Comparison of ENCODE assay signal across 20 cellular contexts in the genomic region with DNA sequence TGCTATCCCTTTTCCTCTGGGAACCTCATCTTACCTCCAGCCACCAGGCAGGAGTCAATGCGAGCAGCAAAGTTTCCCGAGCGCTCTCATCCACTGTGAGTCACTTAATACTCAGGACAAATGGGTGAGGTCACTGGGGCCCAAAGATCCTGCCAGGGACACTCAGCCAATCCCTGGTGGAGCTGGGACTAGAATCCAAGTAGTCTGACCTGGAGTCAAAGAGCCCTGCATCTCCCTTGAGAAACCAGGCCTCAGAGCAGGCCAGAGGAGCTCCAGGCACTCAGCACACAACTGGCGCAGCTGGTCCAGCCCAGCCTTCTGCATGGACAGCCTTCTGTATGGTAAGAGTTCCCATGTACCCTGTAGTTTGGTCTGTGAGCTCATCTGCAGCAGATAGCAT.
DNase-seq lines count a peak whose midpoint lies in the region; ATAC-seq lines count a peak whose summit lies in the region.
"Had no signal": no experiment of that assay in that cellular context is flagged by ENCODE, and none has a peak within 500 bp of the region (broad histone marks: within the 10 kb centered on the region; RNA-seq: fewer than 3 reads in every experiment).

No MANE protein-coding gene starts in this region.

- POLR2A ChIA-PET in T-cell (lab: Charles Lee) = no interaction called here

- ATAC-seq in T-cell (replicated peaks in 1 of 4) = no peak
- no peak for ATAC-seq in activated CD8-positive, alpha-beta memory T cell treated with anti-CD3 and anti-CD28 coated beads, Interleukin-2, amount 10 ng/mL, durations not matched to agents 7 days and 5 days
- ATAC-seq: activated CD4-positive, CD25-positive, alpha-beta regulatory T cell treated with anti-CD3 and anti-CD28 coated beads, Interleukin-2, amount 50 U/mL, for 24 hours; GM23338; K562 had no signal

- no peaks in the 10 kb centered on the region for H3K36me3 Mint-ChIP-seq in T-cell
- H3K36me3 Mint-ChIP-seq in activated CD8-positive, alpha-beta memory T cell treated with anti-CD3 and anti-CD28 coated beads, Interleukin-2, amount 10 ng/mL, durations not matched to agents 7 days and 5 days = no peaks in the 10 kb centered on the region

- H3K9me3 Mint-ChIP-seq in T-cell = no peaks in the 10 kb centered on the region
- H3K9me3 Mint-ChIP-seq in activated CD8-positive, alpha-beta memory T cell treated with anti-CD3 and anti-CD28 coated beads, Interleukin-2, amount 10 ng/mL, durations not matched to agents 7 days and 5 days (ENCODE audit: low read depth) = no peaks in the 10 kb centered on the region
- H3K9me3 Mint-ChIP-seq: activated T-cell treated with anti-CD3 and anti-CD28 coated beads, Interleukin-2, amount 50 U/mL, for 24 hours; GM23338 had no signal

- H3K27me3 Mint-ChIP-seq in T-cell = peaks cover 0 to 7% of the 10 kb centered on the region in 2 donors
- H3K27me3 Mint-ChIP-seq in activated CD8-positive, alpha-beta memory T cell treated with anti-CD3 and anti-CD28 coated beads, Interleukin-2, amount 10 ng/mL, durations not matched to agents 7 days and 5 days = no peaks in the 10 kb centered on the region

- CTCF ChIA-PET in T-cell (lab: Charles Lee) = no interaction called here
- CTCF ChIA-PET in activated CD8-positive, alpha-beta memory T cell treated with anti-CD3 and anti-CD28 coated beads, Interleukin-2, amount 10 ng/mL, durations not matched to agents 7 days and 5 days (lab: Charles Lee) = no interaction called here

- peak overlapping the region; percentile 24 for H3K9ac ChIP-seq in skeletal muscle satellite cell (ENCODE audit: low read depth, low read length)

- peaks cover 95% of the 10 kb centered on the region for H3K36me3 ChIP-seq in skeletal muscle satellite cell (ENCODE audit: insufficient read depth, low read length)
- H3K36me3 ChIP-seq: adrenal gland had no signal

- no peak overlapping the region for H3K4me2 ChIP-seq in skeletal muscle satellite cell (ENCODE audit: low read length)
- H3K4me2 ChIP-seq: GM23338 had no signal

- H3K4me1 Mint-ChIP-seq in T-cell = peaks cover 0 to 4% (median 0%) of the 10 kb centered on the region in 3 donors
- peaks cover 5% of the 10 kb centered on the region for H3K4me1 Mint-ChIP-seq in activated CD8-positive, alpha-beta memory T cell treated with anti-CD3 and anti-CD28 coated beads, Interleukin-2, amount 10 ng/mL, durations not matched to agents 7 days and 5 days

- peaks cover 33% of the 10 kb centered on the region for H3K4me1 ChIP-seq in skeletal muscle satellite cell (ENCODE audit: control insufficient read depth, insufficient read depth, low read length)
- H3K4me1 ChIP-seq: adrenal gland had no signal

- DNase-seq in activated effector memory CD4-positive, alpha-beta T cell treated with anti-CD3 and anti-CD28 coated beads, Interleukin-2, amount 50 U/mL, for 16 hours = peak; percentile 25
- DNase-seq in activated effector memory CD4-positive, alpha-beta T cell treated with Interleukin-2 at 50 U/mL for 16 hours = no peak
- DNase-seq in T1000 (lab: John Stamatoyannopoulos, UW) (peak; percentile 36), fibroblast of peridontal ligament (ENCODE audit: extremely low read depth) (peak; percentile 29), T-cell (no peak), LoVo (ENCODE audit: low spot score) (no peak)
- no peak for DNase-seq in activated CD8-positive, alpha-beta memory T cell treated with anti-CD3 and anti-CD28 coated beads, Interleukin-2, amount 10 ng/mL, durations not matched to agents 7 days and 5 days
- DNase-seq: 8988T; GF-D8; NCI-H1417 treated with DMSO at 0.1 percent for 48 hours; NCI-H345; occipital lobe; stimulated activated naive CD4-positive, alpha-beta T cell treated with Interleukin-2 at 50 U/mL for 16 hours had no signal

- no peaks in the 10 kb centered on the region for H3K27me3 ChIP-seq in skeletal muscle satellite cell (ENCODE audit: control insufficient read depth, insufficient read depth, low read length)
- H3K27me3 ChIP-seq: adrenal gland had no signal

- H3K4me3 Mint-ChIP-seq in T-cell = no peak overlapping the region
- H3K4me3 Mint-ChIP-seq in activated CD8-positive, alpha-beta memory T cell treated with anti-CD3 and anti-CD28 coated beads, Interleukin-2, amount 10 ng/mL, durations not matched to agents 7 days and 5 days = no peak overlapping the region
- H3K4me3 Mint-ChIP-seq: activated T-cell treated with anti-CD3 and anti-CD28 coated beads, Interleukin-2, amount 50 U/mL, for 24 hours; GM23338 had no signal

- no peak overlapping the region for H3K4me3 ChIP-seq in skeletal muscle satellite cell (ENCODE audit: low read length)
- H3K4me3 ChIP-seq: adrenal gland, coronary artery, GM23338, K562 had no signal

- H3K27ac Mint-ChIP-seq in T-cell = no peak overlapping the region
- no peak overlapping the region for H3K27ac Mint-ChIP-seq in activated CD8-positive, alpha-beta memory T cell treated with anti-CD3 and anti-CD28 coated beads, Interleukin-2, amount 10 ng/mL, durations not matched to agents 7 days and 5 days
- H3K27ac Mint-ChIP-seq: activated T-cell treated with anti-CD3 and anti-CD28 coated beads, Interleukin-2, amount 50 U/mL, for 24 hours; GM23338 had no signal

- no peaks in the 10 kb centered on the region for H3K9me3 ChIP-seq in skeletal muscle satellite cell (replicated peaks; ENCODE audit: low read length)
- H3K9me3 ChIP-seq: adrenal gland had no signal

Comparison
In these comparisons a context has a peak if more than half of its experiments do, and no peak if none do; other contexts are left out.
1. DNase-seq: peak in activated effector memory CD4-positive, alpha-beta T cell treated with anti-CD3 and anti-CD28 coated beads, Interleukin-2, amount 50 U/mL, for 16 hours (single experiment), T1000 (single experiment) and fibroblast of peridontal ligament (single experiment); none in activated effector memory CD4-positive, alpha-beta T cell treated with Interleukin-2 at 50 U/mL for 16 hours (single experiment), T-cell (0 of 34), activated CD8-positive, alpha-beta memory T cell treated with anti-CD3 and anti-CD28 coated beads, Interleukin-2, amount 10 ng/mL, durations not matched to agents 7 days and 5 days (single experiment) and LoVo (single experiment).